Comparison of ENCODE assay signal across 26 cellular contexts in the genomic region with DNA sequence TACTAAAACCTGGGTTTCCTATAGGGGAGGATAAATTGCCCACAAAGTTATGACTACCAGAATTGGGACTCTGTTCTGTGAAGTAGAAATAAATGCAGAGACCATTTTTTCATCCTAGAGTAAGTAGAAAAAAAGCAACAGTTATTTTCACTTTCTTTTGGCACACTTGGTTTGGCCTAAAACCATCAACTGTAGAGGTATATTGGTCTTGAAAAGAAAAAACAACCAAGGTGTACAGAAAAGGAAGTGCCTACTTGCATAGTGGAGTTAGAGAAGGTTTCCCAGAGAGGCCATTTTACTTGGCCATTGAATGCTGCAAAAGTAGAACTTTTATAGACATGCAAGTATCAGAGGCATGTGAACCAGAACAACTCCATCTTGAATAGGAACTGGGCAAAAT.
DNase-seq lines count a peak whose midpoint lies in the region; ATAC-seq and TF ChIP-seq lines count a peak whose summit lies in the region.
"Had no signal": no experiment of that assay in that cellular context is flagged by ENCODE, and none has a peak within 500 bp of the region (broad histone marks: within the 10 kb centered on the region; RNA-seq: fewer than 3 reads in every experiment).

No MANE protein-coding gene starts in this region.

- TF ChIP-seq CTCF in activated B cell treated with CpG ODN at 0.5 μM for 24 hours (IDR thresholded peaks at IDR 0.05) (no peak), esophagus squamous epithelium (IDR thresholded peaks at IDR 0.05) (no peak)

- H3K27me3 Mint-ChIP-seq in activated B cell treated with CpG ODN at 0.5 μM for 24 hours: no peaks in the 10 kb centered on the region
- H3K27me3 Mint-ChIP-seq in effector memory CD8-positive, alpha-beta T cell: peaks cover 11 to 16% of the 10 kb centered on the region in 2 donors
- H3K27me3 Mint-ChIP-seq: activated naive CD8-positive, alpha-beta T cell treated with anti-CD3 and anti-CD28 coated beads, Interleukin-2, amount 50 U/mL, for 24 hours had no signal

- H3K9me3 ChIP-seq in esophagus squamous epithelium: no peaks in the 10 kb centered on the region
- H3K9me3 ChIP-seq: A549, colonic mucosa, mucosa of descending colon, psoas muscle, sigmoid colon, tibial nerve had no signal

- no peak overlapping the region for H3K4me3 Mint-ChIP-seq in activated B cell treated with CpG ODN at 0.5 μM for 24 hours
- no peak overlapping the region for H3K4me3 Mint-ChIP-seq in effector memory CD8-positive, alpha-beta T cell
- H3K4me3 Mint-ChIP-seq: activated naive CD8-positive, alpha-beta T cell treated with anti-CD3 and anti-CD28 coated beads, Interleukin-2, amount 50 U/mL, for 24 hours; activated T-cell treated with anti-CD3 and anti-CD28 coated beads, Interleukin-2, amount 50 U/mL, for 4 hours; CD4-positive, alpha-beta memory T cell; natural killer cell treated with Interleukin-12 subunit alpha and Interleukin-12 subunit beta and Interleukin-15 and Interleukin-18, amount 100 ng/mL, for 72 hours had no signal

- no peak overlapping the region for H3K27ac ChIP-seq in esophagus squamous epithelium
- H3K27ac ChIP-seq: A549, colonic mucosa, epithelial cell of prostate, psoas muscle, sigmoid colon, tibial nerve had no signal

- H3K27ac Mint-ChIP-seq in activated B cell treated with CpG ODN at 0.5 μM for 24 hours: peak overlapping the region; percentile 72
- H3K27ac Mint-ChIP-seq in effector memory CD8-positive, alpha-beta T cell: no peak overlapping the region
- H3K27ac Mint-ChIP-seq: activated naive CD8-positive, alpha-beta T cell treated with anti-CD3 and anti-CD28 coated beads, Interleukin-2, amount 50 U/mL, for 24 hours; CD4-positive, alpha-beta memory T cell; natural killer cell treated with Interleukin-12 subunit alpha and Interleukin-12 subunit beta and Interleukin-15 and Interleukin-18, amount 100 ng/mL, for 72 hours had no signal

- intact Hi-C loops in activated B cell treated with CpG ODN at 0.5 μM for 24 hours (cut with micrococcal nuclease) (no loop called here), esophagus squamous epithelium (cut with DNase I) (no loop called here)

- CTCF ChIA-PET in activated B cell treated with CpG ODN at 0.5 μM for 24 hours (lab: Charles Lee): no interaction called here

- H3K27me3 ChIP-seq in esophagus squamous epithelium: no peaks in the 10 kb centered on the region
- H3K27me3 ChIP-seq: colonic mucosa, sigmoid colon, tibial nerve had no signal

- H3K4me1 Mint-ChIP-seq in activated B cell treated with CpG ODN at 0.5 μM for 24 hours: peaks cover 30% of the 10 kb centered on the region
- H3K4me1 Mint-ChIP-seq in effector memory CD8-positive, alpha-beta T cell (ENCODE audit: low read depth in 2 of 2): no peaks in the 10 kb centered on the region
- H3K4me1 Mint-ChIP-seq: CD4-positive, alpha-beta memory T cell had no signal

- peaks cover 11% of the 10 kb centered on the region for H3K36me3 Mint-ChIP-seq in activated B cell treated with CpG ODN at 0.5 μM for 24 hours (ENCODE audit: low read depth)
- no peaks in the 10 kb centered on the region for H3K36me3 Mint-ChIP-seq in effector memory CD8-positive, alpha-beta T cell (ENCODE audit: insufficient read depth)
- H3K36me3 Mint-ChIP-seq: CD4-positive, alpha-beta memory T cell; natural killer cell treated with Interleukin-12 subunit alpha and Interleukin-12 subunit beta and Interleukin-15 and Interleukin-18, amount 100 ng/mL, for 72 hours had no signal

- no peak for TF ChIP-seq POLR2A in esophagus squamous epithelium (IDR thresholded peaks at IDR 0.05)

- DNase-seq in activated B cell treated with CpG ODN at 0.5 μM for 24 hours: no peak
- no peak for DNase-seq in NCI-H146 treated with DMSO at 0.1 percent for 48 hours (lab: John Stamatoyannopoulos, UW; ENCODE audit: unreplicated experiment)
- DNase-seq in esophagus squamous epithelium (lab: John Stamatoyannopoulos, UW): no peak
- DNase-seq in glomerular visceral epithelial cell (ENCODE audit: extremely low spot score): no peak
- no peak for DNase-seq in effector memory CD8-positive, alpha-beta T cell
- DNase-seq: activated naive CD8-positive, alpha-beta T cell treated with anti-CD3 and anti-CD28 coated beads, Interleukin-2, amount 50 U/mL, for 24 hours; activated T-cell treated with anti-CD3 and anti-CD28 coated beads, Interleukin-2, amount 50 U/mL, for 4 hours; CD4-positive, alpha-beta memory T cell; colonic mucosa; effector CD8-positive, alpha-beta T cell; left colon; mucosa of descending colon; NCI-H1092 treated with DMSO at 0.1 percent for 48 hours; NCI-H187 treated with DMSO at 0.1 percent for 48 hours; NCI-H510A treated with DMSO at 0.1 percent for 48 hours; occipital lobe; psoas muscle; sigmoid colon; stimulated activated CD4-positive, alpha-beta T cell treated with anti-CD3 and anti-CD28 coated beads, Interleukin-4, amount 100 ng/mL, for 24 hours had no signal

- no peak overlapping the region for H3K4me3 ChIP-seq in esophagus squamous epithelium
- H3K4me3 ChIP-seq: A549, colonic mucosa, mucosa of descending colon, psoas muscle, sigmoid colon, tibial nerve had no signal

- POLR2A ChIA-PET in activated B cell treated with CpG ODN at 0.5 μM for 24 hours (lab: Charles Lee): no interaction called here

- ATAC-seq in GM18498 (IDR thresholded peaks at IDR 0.05; ENCODE audit: unreplicated experiment) (peak; percentile 53), GM19468 (IDR thresholded peaks at IDR 0.05; ENCODE audit: extremely low read depth, unreplicated experiment) (peak; percentile 26), HG02884 (IDR thresholded peaks at IDR 0.05; ENCODE audit: unreplicated experiment) (peak; percentile 31), activated B cell treated with CpG ODN at 0.5 μM for 24 hours (ENCODE audit: low read depth) (no peak)
- no peak for ATAC-seq in effector memory CD8-positive, alpha-beta T cell (replicated peaks)
- ATAC-seq: A549; activated naive CD8-positive, alpha-beta T cell treated with anti-CD3 and anti-CD28 coated beads, Interleukin-2, amount 50 U/mL, for 24 hours; activated T-cell treated with anti-CD3 and anti-CD28 coated beads, Interleukin-2, amount 50 U/mL, for 4 hours; left colon; mucosa of descending colon; natural killer cell treated with Interleukin-12 subunit alpha and Interleukin-12 subunit beta and Interleukin-15 and Interleukin-18, amount 100 ng/mL, for 72 hours; psoas muscle had no signal

- H3K9me3 Mint-ChIP-seq in activated B cell treated with CpG ODN at 0.5 μM for 24 hours: no peaks in the 10 kb centered on the region
- H3K9me3 Mint-ChIP-seq in effector memory CD8-positive, alpha-beta T cell: peaks cover 0 to 3% of the 10 kb centered on the region in 2 donors

- no peaks in the 10 kb centered on the region for H3K36me3 ChIP-seq in esophagus squamous epithelium
- H3K36me3 ChIP-seq: colonic mucosa, sigmoid colon, tibial nerve had no signal

- no peaks in the 10 kb centered on the region for H3K4me1 ChIP-seq in esophagus squamous epithelium
- H3K4me1 ChIP-seq: colonic mucosa, psoas muscle, sigmoid colon, tibial nerve had no signal

Comparison
In these comparisons a context has a peak if more than half of its experiments do, and no peak if none do; other contexts are left out.
1. ATAC-seq: peak in GM18498 (single experiment), GM19468 (single experiment) and HG02884 (single experiment); none in activated B cell treated with CpG ODN at 0.5 μM for 24 hours (single experiment) and effector memory CD8-positive, alpha-beta T cell (single experiment).